In the genomic region with DNA sequence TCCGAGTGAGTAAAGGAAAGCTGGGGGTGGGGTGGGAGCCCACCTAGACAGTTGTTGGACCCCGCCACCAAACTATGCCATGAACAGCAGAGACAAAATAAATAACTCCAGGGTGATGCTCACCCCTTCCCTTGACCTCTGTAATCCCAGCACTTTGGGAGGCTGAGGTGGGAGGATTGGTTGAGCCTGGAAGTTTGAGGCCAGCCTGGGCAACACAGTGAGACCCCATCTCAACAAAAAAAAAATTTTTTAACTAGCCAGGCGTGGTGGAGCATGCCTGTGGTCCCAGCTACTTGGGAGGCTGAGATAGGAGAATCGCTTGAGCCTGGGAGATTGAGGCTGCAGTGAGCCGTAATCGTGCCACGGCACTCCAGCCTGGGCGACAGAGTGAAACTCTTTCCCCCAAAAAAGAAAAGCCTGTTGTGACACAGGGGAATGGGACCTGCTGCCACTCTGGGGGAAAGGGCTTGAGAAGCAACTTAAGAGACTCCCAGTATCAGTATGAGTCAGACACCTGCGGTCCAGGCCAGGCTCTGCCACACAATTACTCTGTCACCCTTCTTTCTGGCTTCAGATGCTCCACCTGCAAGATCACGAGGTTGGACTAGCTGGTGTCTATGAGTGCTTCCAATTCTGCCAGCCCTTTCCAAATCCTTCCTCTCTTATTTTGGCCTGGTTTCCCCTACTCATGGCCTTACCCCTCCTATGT, we compare ENCODE assay signal across 10 cellular contexts. TPM values are rescaled to one million over a fixed set of nuclear protein-coding genes. Genes with fewer than 3 reads are reported as not detected.
DNase-seq lines count a peak whose midpoint lies in the region; ATAC-seq, FAIRE-seq and TF ChIP-seq lines count a peak whose summit lies in the region.
"Had no signal": no experiment of that assay in that cellular context is flagged by ENCODE, and none has a peak within 500 bp of the region (broad histone marks: within the 10 kb centered on the region; RNA-seq: fewer than 3 reads in every experiment).

No MANE protein-coding gene starts in this region.

- peaks cover 15% of the 10 kb centered on the region for H3K36me3 Mint-ChIP-seq in HFFc6 (ENCODE audit: low read depth)

- peaks cover 68% of the 10 kb centered on the region for H3K27me3 Mint-ChIP-seq in HFFc6 (ENCODE audit: insufficient read depth)

- peaks cover 37% of the 10 kb centered on the region for H3K4me1 ChIP-seq in OCI-LY3 (ENCODE audit: low read length)
- no peaks in the 10 kb centered on the region for H3K4me1 ChIP-seq in kidney (ENCODE audit: control insufficient read depth in 1 of 2, insufficient read depth in 1 of 2, low read depth in 1 of 2, low read length in 2 of 2)

- H3K4me2 ChIP-seq in OCI-LY3 (ENCODE audit: low read length) = peak overlapping the region; percentile 59

- H3K9me3 Mint-ChIP-seq in HFFc6 = peaks cover 16% of the 10 kb centered on the region

- H2AFZ ChIP-seq in OCI-LY3 (ENCODE audit: low read depth, low read length) = no peak overlapping the region

- peak overlapping the region; percentile 25; the same call in 1 of the 2 replicates for H3K4me3 Mint-ChIP-seq in HFFc6

- H4K20me1 ChIP-seq in OCI-LY3 (ENCODE audit: insufficient read depth, low read length) = no peaks in the 10 kb centered on the region

- TF ChIP-seq CTCF in HFFc6 (IDR thresholded peaks at IDR 0.05) (no peak), OCI-LY3 (IDR thresholded peaks at IDR 0.05; ENCODE audit: low read depth, low read length) (no peak), kidney (IDR thresholded peaks at IDR 0.05; ENCODE audit: borderline replicate concordance, extremely low read depth, insufficient read depth) (no peak)

- intact Hi-C loops in kidney (cut with DNase I) = no loop called here

- H3K27ac ChIP-seq in OCI-LY3 (ENCODE audit: low read length) (no peak overlapping the region), kidney (ENCODE audit: low read depth in 2 of 2, low read length in 2 of 2) (no peak overlapping the region)
- H3K27ac ChIP-seq: HL-60 had no signal

- H3K4me1 Mint-ChIP-seq in HFFc6 (ENCODE audit: low read depth) = peaks cover 41% of the 10 kb centered on the region

- H3K79me2 ChIP-seq in OCI-LY3 (ENCODE audit: low read length) = no peaks in the 10 kb centered on the region

- no peak for FAIRE-seq in kidney (lab: Jason Lieb, UNC)

- peak; percentile 63 for ATAC-seq in GM18867 (IDR thresholded peaks at IDR 0.05; ENCODE audit: unreplicated experiment)

- H3K27ac Mint-ChIP-seq in HFFc6 = peak overlapping the region; percentile 42

- H3K4me3 ChIP-seq in OCI-LY3 (ENCODE audit: low read length) (0 out of 2 replicates have a peak overlapping the region, but pooled peaks have one; percentile 4), kidney (ENCODE audit: low read length in 2 of 2) (no peak overlapping the region)
- H3K4me3 ChIP-seq: lung had no signal

- DNase-seq in HFFc6 = no peak
- DNase-seq in kidney = peak; percentile 48
- no peak for DNase-seq in CD1c-positive myeloid dendritic cell (ENCODE audit: extremely low spot score)
- no peak for DNase-seq in NCI-H2227 treated with DMSO at 0.1 percent for 48 hours (lab: John Stamatoyannopoulos, UW)
- DNase-seq in NCI-H2107 (lab: John Stamatoyannopoulos, UW) = no peak
- DNase-seq in NCI-H82 (lab: John Stamatoyannopoulos, UW) = no peak

- no peak overlapping the region for H3K9ac ChIP-seq in OCI-LY3 (ENCODE audit: low read length)
- no peak overlapping the region for H3K9ac ChIP-seq in kidney (ENCODE audit: low read length in 2 of 2)

- H3K36me3 ChIP-seq in OCI-LY3 (replicated peaks; ENCODE audit: low read depth, low read length) (no peaks in the 10 kb centered on the region), kidney (ENCODE audit: control insufficient read depth in 1 of 2, insufficient read depth in 2 of 2, low read length in 2 of 2) (no peaks in the 10 kb centered on the region)

- H3K9me3 ChIP-seq in OCI-LY3 (ENCODE audit: insufficient read depth, low read length) = no peaks in the 10 kb centered on the region
- H3K9me3 ChIP-seq in kidney (ENCODE audit: control insufficient read depth in 1 of 2, low read length in 2 of 2) = no peaks in the 10 kb centered on the region

- no peaks in the 10 kb centered on the region for H3K27me3 ChIP-seq in OCI-LY3 (ENCODE audit: low read depth, low read length)

RNA-seq across cellular contexts. Expression of a gene that starts 5.0 kb away (rescaled TPM):
- total RNA-seq in HFFc6 (2021; fragmentation: NEBNext Ultra II Directional; extraction: Animal tissue kit (Norgen Biotek cat#: 25700)) = under 1 TPM; 0.28 to 0.91 (median 0.76) TPM
- 4.2 TPM for total RNA-seq in kidney
- polyA plus RNA-seq in kidney (ENCODE audit: insufficient read depth, low read depth, low replicate concordance) = 5.5 TPM

RNA-seq across cellular contexts. Expression of a gene that starts 20.3 kb away (rescaled TPM):
- total RNA-seq in HFFc6 (2021; fragmentation: NEBNext Ultra II Directional; extraction: Animal tissue kit (Norgen Biotek cat#: 25700)) = 10 to 100 TPM; 66.4 to 78.5 (median 68.7) TPM
- total RNA-seq in kidney = 64.4 TPM
- 17.1 TPM for polyA plus RNA-seq in kidney (ENCODE audit: insufficient read depth, low read depth, low replicate concordance)

RNA-seq across cellular contexts. Expression of a gene that starts 30.6 kb away (rescaled TPM):
- total RNA-seq in HFFc6 (2021; fragmentation: NEBNext Ultra II Directional; extraction: Animal tissue kit (Norgen Biotek cat#: 25700)) = 1,000 to 10,000 TPM; 4,948 to 7,804 (median 5,240) TPM
- total RNA-seq in kidney = 142 TPM
- polyA plus RNA-seq in kidney (ENCODE audit: insufficient read depth, low read depth, low replicate concordance) = 9.2 TPM

RNA-seq across cellular contexts. Expression of a gene that starts 40.9 kb away (rescaled TPM):
- total RNA-seq in HFFc6 (2021; fragmentation: NEBNext Ultra II Directional; extraction: Animal tissue kit (Norgen Biotek cat#: 25700)) = 10 to 100 TPM in 4 of 6 experiments, 1 to 10 TPM in 2; 4.3 to 14.1 (median 11.4) TPM
- total RNA-seq in kidney = 5.0 TPM
- 3.7 TPM for polyA plus RNA-seq in kidney (ENCODE audit: insufficient read depth, low read depth, low replicate concordance)

Comparison
In these comparisons a context has a peak if more than half of its experiments do, and no peak if none do; other contexts are left out.
1. RNA of a gene that starts 30.6 kb away (total RNA-seq): 4,948 to 7,804 TPM in HFFc6; 142 TPM in kidney (single experiment); every median in the first group is over 10 times any median in the second.